Comparison of ENCODE assay signal across 12 cellular contexts in the genomic region with DNA sequence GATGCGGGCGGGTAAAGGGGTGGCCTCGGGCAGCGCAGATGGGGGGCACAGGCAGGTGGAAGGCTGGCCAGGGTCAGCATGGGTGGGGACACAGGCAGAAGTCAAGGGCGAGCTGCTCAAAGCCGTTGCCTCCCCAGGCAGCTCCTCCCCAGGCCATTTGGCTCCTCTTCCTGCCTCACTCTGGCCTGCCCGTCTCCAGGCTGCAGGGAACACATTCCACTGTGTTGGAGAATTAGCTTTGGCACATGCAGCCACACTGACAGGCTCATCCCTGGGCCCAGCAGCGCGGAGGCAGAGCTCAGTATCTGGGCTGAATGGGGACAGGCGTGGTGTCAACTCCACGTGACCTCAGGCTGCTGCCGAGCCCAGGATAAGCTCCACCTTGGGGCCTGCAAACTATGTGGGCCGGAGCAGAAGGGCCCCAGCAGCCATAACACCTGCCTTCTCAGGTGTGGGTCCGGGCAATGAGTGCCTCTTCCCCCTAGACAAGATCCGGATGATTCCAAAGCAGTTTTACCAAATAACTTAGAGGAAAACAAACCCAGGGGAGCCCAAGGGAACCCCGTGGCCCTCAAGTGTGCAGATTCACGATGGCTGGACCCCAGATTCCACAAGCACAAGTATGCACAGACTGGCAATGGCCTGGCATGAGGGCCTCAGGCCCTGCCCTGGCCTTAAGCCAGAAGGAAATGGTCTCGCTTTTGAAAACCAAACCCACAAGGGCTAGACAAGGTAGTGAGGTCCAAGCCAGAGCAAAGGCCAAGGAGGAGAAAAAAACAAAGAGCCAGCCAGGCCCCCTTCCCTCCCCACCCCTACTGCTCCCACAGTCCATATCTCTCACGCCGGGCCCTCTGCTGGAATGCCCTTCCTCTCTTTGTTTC. TPM values are rescaled to one million over a fixed set of nuclear protein-coding genes. Genes with fewer than 3 reads are reported as not detected.
DNase-seq lines count a peak whose midpoint lies in the region; ATAC-seq, FAIRE-seq and TF ChIP-seq lines count a peak whose summit lies in the region.
"Had no signal": no experiment of that assay in that cellular context is flagged by ENCODE, and none has a peak within 500 bp of the region (broad histone marks: within the 10 kb centered on the region; RNA-seq: fewer than 3 reads in every experiment).

No MANE protein-coding gene starts in this region.

- no peaks in the 10 kb centered on the region for H3K36me3 Mint-ChIP-seq in type B pancreatic cell
- H3K36me3 Mint-ChIP-seq: natural killer cell treated with Interleukin-12 subunit alpha and Interleukin-12 subunit beta and Interleukin-15 and Interleukin-18, amount 100 ng/mL, for 72 hours had no signal

- TF ChIP-seq CTCF in RWPE2 (IDR thresholded peaks at IDR 0.05; ENCODE audit: poor library complexity, severe bottlenecking) (no peak), type B pancreatic cell (conservative IDR thresholded peaks at IDR 0.05) (no peak)

- H3K4me3 Mint-ChIP-seq in type B pancreatic cell: no peak overlapping the region
- H3K4me3 Mint-ChIP-seq: natural killer cell treated with Interleukin-12 subunit alpha and Interleukin-12 subunit beta and Interleukin-15 and Interleukin-18, amount 100 ng/mL, for 72 hours had no signal

- no peaks in the 10 kb centered on the region for H3K27me3 ChIP-seq in RWPE2 (ENCODE audit: insufficient read depth, poor library complexity, severe bottlenecking)

- peak overlapping the region; percentile 66 for H3K27ac Mint-ChIP-seq in type B pancreatic cell
- H3K27ac Mint-ChIP-seq: natural killer cell treated with Interleukin-12 subunit alpha and Interleukin-12 subunit beta and Interleukin-15 and Interleukin-18, amount 100 ng/mL, for 72 hours had no signal

- H3K4me1 Mint-ChIP-seq in type B pancreatic cell (ENCODE audit: unreplicated experiment): peaks cover 39% of the 10 kb centered on the region

- no peak for FAIRE-seq in RCC 7860 (lab: Jason Lieb, UNC)

- H3K9me3 Mint-ChIP-seq in type B pancreatic cell: no peaks in the 10 kb centered on the region
- H3K9me3 Mint-ChIP-seq: natural killer cell treated with Interleukin-12 subunit alpha and Interleukin-12 subunit beta and Interleukin-15 and Interleukin-18, amount 100 ng/mL, for 72 hours had no signal

- no peaks in the 10 kb centered on the region for H3K27me3 Mint-ChIP-seq in type B pancreatic cell

- H3K9me3 ChIP-seq in RWPE2 (ENCODE audit: severe bottlenecking): no peaks in the 10 kb centered on the region

- ATAC-seq in RWPE2 (ENCODE audit: low read depth) (no peak), HG02759 (IDR thresholded peaks at IDR 0.05; ENCODE audit: unreplicated experiment) (no peak)
- ATAC-seq: natural killer cell treated with Interleukin-12 subunit alpha and Interleukin-12 subunit beta and Interleukin-15 and Interleukin-18, amount 100 ng/mL, for 72 hours had no signal

- H3K4me3 ChIP-seq in RWPE2 (ENCODE audit: severe bottlenecking): no peak overlapping the region
- H3K4me3 ChIP-seq: SK-N-MC had no signal

- no peaks in the 10 kb centered on the region for H3K4me1 ChIP-seq in RWPE2 (ENCODE audit: insufficient read depth, poor library complexity, severe bottlenecking)

- peaks cover 9% of the 10 kb centered on the region; the same call in 1 of the 2 replicates for H3K36me3 ChIP-seq in RWPE2 (ENCODE audit: low read depth)

- DNase-seq in RWPE2 (ENCODE audit: low spot score) (peak; percentile 42), glomerular visceral epithelial cell (ENCODE audit: extremely low spot score) (peak; percentile 18), myocyte (ENCODE audit: low read depth) (peak; percentile 65), type B pancreatic cell (ENCODE audit: extremely low spot score, unreplicated experiment) (peak; percentile 66), A172 (ENCODE audit: low spot score) (no peak), RCC 7860 (ENCODE audit: low spot score) (no peak)
- DNase-seq: activated T-cell treated with anti-CD3 and anti-CD28 coated beads, Interleukin-2, amount 50 U/mL, for 1 hour; NCI-H1105 treated with DMSO at 0.1 percent for 48 hours; stimulated activated CD8-positive, alpha-beta memory T cell treated with anti-CD3 and anti-CD28 coated beads, Interleukin-4, amount 100 ng/mL, for 48 hours had no signal

- H3K27ac ChIP-seq in RWPE2 (ENCODE audit: poor library complexity, severe bottlenecking): no peak overlapping the region
- H3K27ac ChIP-seq: SK-N-MC had no signal

RNA-seq across cellular contexts. Expression of gene HSPG2, which starts 40.2 kb away (rescaled TPM):
- 221 and 384 TPM in 2 replicates for total RNA-seq in myocyte
- polyA plus RNA-seq in myocyte (2012): 653 TPM
- total RNA-seq in type B pancreatic cell (ENCODE audit: low replicate concordance): 124 and 130 TPM in 2 replicates
- 17.9 and 18.3 TPM in 2 replicates for total RNA-seq in A172 (2014; rRNA removed; shearing (Covaris generic))

Comparison
In these comparisons a context has a peak if more than half of its experiments do, and no peak if none do; other contexts are left out.
1. DNase-seq: peak in RWPE2 (single experiment), glomerular visceral epithelial cell (single experiment), myocyte (single experiment) and type B pancreatic cell (single experiment); none in A172 (single experiment) and RCC 7860 (single experiment).